ENCODE assay signal across 1 cellular context in genomic region chr9:127118597-127119318, GRCh38.
TF ChIP-seq lines count a peak whose summit lies in the region.

No MANE protein-coding gene starts in this region.

TF ChIP-seq in GM12878, 131 proteins besides CTCF, POLR2A, EP300 and RAD21 (continued from another document):
- TF ChIP-seq E2F4 (IDR thresholded peaks at IDR 0.05; ENCODE audit: low read depth, low read length): no peak
- no peak for TF ChIP-seq E2F8 (IDR thresholded peaks at IDR 0.05; ENCODE audit: low read depth, partially characterized antibody)
- no peak for TF ChIP-seq SP1 (IDR thresholded peaks at IDR 0.05; ENCODE audit: low read depth, low read length)
- no peak for TF ChIP-seq CHD4 (IDR thresholded peaks at IDR 0.05)
- TF ChIP-seq MAX (IDR thresholded peaks at IDR 0.05; ENCODE audit: low read depth, low read length): peak; percentile 89
- peak; percentile 73; the same call in 1 of the 2 replicates for TF ChIP-seq RAD51 (IDR thresholded peaks at IDR 0.05)
- no peak for TF ChIP-seq FOXM1 (IDR thresholded peaks at IDR 0.05; ENCODE audit: low read depth, low read length)
- no peak for TF ChIP-seq IRF3 (IDR thresholded peaks at IDR 0.05)
- TF ChIP-seq EED (IDR thresholded peaks at IDR 0.05; ENCODE audit: low read depth): 0 out of 2 replicates have a peak, but pooled peaks have one; percentile 22
